Comparison of ENCODE assay signal across 4 cellular contexts in the genomic region with DNA sequence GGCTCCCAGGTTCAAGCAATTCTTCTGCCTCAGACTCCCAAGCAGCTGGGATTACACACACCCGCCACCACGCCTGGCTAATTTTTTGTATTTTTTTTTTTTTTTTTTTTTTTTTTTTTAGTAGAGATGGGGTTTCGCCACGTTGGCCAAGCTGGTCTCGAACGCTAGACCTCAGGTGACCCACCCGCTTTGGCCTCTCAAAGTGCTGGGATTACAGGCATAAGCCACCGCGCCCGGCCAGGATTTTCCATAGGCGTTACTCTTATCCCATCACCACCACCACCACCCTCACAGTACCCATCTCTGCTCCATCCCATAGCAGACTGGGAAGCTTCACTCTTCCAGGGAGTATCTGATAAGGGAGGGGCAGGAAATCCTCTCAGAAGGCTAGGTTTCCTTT. TPM values are rescaled to one million over a fixed set of nuclear protein-coding genes. Genes with fewer than 3 reads are reported as not detected.
"Had no signal": no experiment of that assay in that cellular context is flagged by ENCODE, and none has a peak within 500 bp of the region (broad histone marks: within the 10 kb centered on the region; RNA-seq: fewer than 3 reads in every experiment).

No MANE protein-coding gene starts in this region.

RNA-seq across cellular contexts. Expression of gene TMEM130, which starts 3.8 kb away (rescaled TPM):
- total RNA-seq: Right ventricle myocardium inferior, SJCRH30, SK-MEL-5 had no signal
- polyA plus RNA-seq: K562 had no signal
